In the genomic region with DNA sequence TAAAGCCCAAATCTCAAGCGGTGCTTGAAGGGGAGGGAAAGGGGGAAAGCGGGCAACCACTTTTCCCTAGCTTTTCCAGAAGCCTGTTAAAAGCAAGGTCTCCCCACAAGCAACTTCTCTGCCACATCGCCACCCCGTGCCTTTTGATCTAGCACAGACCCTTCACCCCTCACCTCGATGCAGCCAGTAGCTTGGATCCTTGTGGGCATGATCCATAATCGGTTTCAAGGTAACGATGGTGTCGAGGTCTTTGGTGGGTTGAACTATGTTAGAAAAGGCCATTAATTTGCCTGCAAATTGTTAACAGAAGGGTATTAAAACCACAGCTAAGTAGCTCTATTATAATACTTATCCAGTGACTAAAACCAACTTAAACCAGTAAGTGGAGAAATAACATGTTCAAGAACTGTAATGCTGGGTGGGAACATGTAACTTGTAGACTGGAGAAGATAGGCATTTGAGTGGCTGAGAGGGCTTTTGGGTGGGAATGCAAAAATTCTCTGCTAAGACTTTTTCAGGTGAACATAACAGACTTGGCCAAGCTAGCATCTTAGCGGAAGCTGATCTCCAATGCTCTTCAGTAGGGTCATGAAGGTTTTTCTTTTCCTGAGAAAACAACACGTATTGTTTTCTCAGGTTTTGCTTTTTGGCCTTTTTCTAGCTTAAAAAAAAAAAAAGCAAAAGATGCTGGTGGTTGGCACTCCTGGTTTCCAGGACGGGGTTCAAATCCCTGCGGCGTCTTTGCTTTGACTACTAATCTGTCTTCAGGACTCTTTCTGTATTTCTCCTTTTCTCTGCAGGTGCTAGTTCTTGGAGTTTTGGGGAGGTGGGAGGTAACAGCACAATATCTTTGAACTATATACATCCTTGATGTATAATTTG, we compare ENCODE assay signal across 8 cellular contexts. TPM values are rescaled to one million over a fixed set of nuclear protein-coding genes. Genes with fewer than 3 reads are reported as not detected.
DNase-seq lines count a peak whose midpoint lies in the region; ATAC-seq and TF ChIP-seq lines count a peak whose summit lies in the region.

No MANE protein-coding gene starts in this region.

- H3K27me3 ChIP-seq in GM23338 (ENCODE audit: insufficient read depth), result no peaks in the 10 kb centered on the region
- H3K27me3 ChIP-seq in heart right ventricle, result no peaks in the 10 kb centered on the region
- no peaks in the 10 kb centered on the region for H3K27me3 ChIP-seq in skeletal muscle tissue (ENCODE audit: control insufficient read depth in 3 of 3, insufficient read depth in 3 of 3, low read length in 3 of 3)

- H3K4me1 ChIP-seq in GM23338 (ENCODE audit: insufficient read depth), result peaks cover 25% of the 10 kb centered on the region
- H3K4me1 ChIP-seq in heart right ventricle, result peaks cover 3 to 52% (median 43%) of the 10 kb centered on the region in 9 donors
- peaks cover 23 to 37% (median 32%) of the 10 kb centered on the region in 3 donors for H3K4me1 ChIP-seq in skeletal muscle tissue (ENCODE audit: control insufficient read depth in 3 of 3, insufficient read depth in 3 of 3, low read length in 3 of 3)

- H3K79me2 ChIP-seq in GM23338 (replicated peaks; ENCODE audit: insufficient read depth), result peaks cover 57% of the 10 kb centered on the region

- peaks cover 48% of the 10 kb centered on the region for H4K20me1 ChIP-seq in GM23338 (replicated peaks; ENCODE audit: insufficient read depth)

- peaks cover 66% of the 10 kb centered on the region for H3F3A ChIP-seq in GM23338 (replicated peaks; ENCODE audit: low read depth)

- H3K9me3 Mint-ChIP-seq in GM23338, result peaks cover 15% of the 10 kb centered on the region; the same call in 2 of the 3 replicates

- no peaks in the 10 kb centered on the region for H3K9me2 ChIP-seq in GM23338 (ENCODE audit: insufficient read depth)

- 13 to 14% methylated on average over 13 of the region's 13 CpGs for WGBS in heart right ventricle, 2 donors

- H3K36me3 Mint-ChIP-seq in GM23338 (ENCODE audit: low read depth), result no peaks in the 10 kb centered on the region; the same call in 2 of the 3 replicates

- peak overlapping the region; percentile 97 to 99 (median 99) for H3K9ac ChIP-seq in skeletal muscle tissue (ENCODE audit: low read depth in 1 of 3, low read length in 3 of 3)

- peaks cover 59% of the 10 kb centered on the region for H3K27me3 Mint-ChIP-seq in GM23338 (ENCODE audit: insufficient read depth, low read depth, poor library complexity)

- H2AFZ ChIP-seq in GM23338, result no peak overlapping the region

- H3K4me3 ChIP-seq in GM23338 (peak overlapping the region; percentile 65), heart right ventricle (peak overlapping the region; percentile 68 to 88 (median 84)), skeletal muscle tissue (ENCODE audit: low read length in 3 of 3) (peak overlapping the region; percentile 94 to 98 (median 95))

- intact Hi-C loops in heart right ventricle (cut with DNase I), result loop anchor here in 5 of 10 donors (2.0 to 5.0 kb wide), 5 partner anchors 33 to 123 kb away; partner anchors contain the start of gene SLC25A45 (in 1 of the 5)

- H3K9me3 ChIP-seq in heart right ventricle (no peaks in the 10 kb centered on the region), skeletal muscle tissue (ENCODE audit: control insufficient read depth in 3 of 3, low read length in 3 of 3) (no peaks in the 10 kb centered on the region)

- peaks cover 40% of the 10 kb centered on the region for H3K4me1 Mint-ChIP-seq in GM23338

- no peak for DNase-seq in GM23338 (ENCODE audit: low spot score)
- DNase-seq in SW480 (ENCODE audit: low spot score), result peak; percentile 43
- DNase-seq in heart right ventricle, result no peak
- DNase-seq in effector CD8-positive, alpha-beta T cell (lab: John Stamatoyannopoulos, UW), result no peak
- DNase-seq in left lobe of liver (ENCODE audit: low spot score), result no peak
- DNase-seq in SIG-M5 (lab: John Stamatoyannopoulos, UW), result no peak

- H3K27ac Mint-ChIP-seq in GM23338, result no peak overlapping the region

- TF ChIP-seq CTCF in GM23338 (conservative IDR thresholded peaks at IDR 0.05; ENCODE audit: low read depth in 2 of 2) (no peak), heart right ventricle (IDR thresholded peaks at IDR 0.05) (no peak)

- H3K4me3 Mint-ChIP-seq in GM23338, result no peak overlapping the region; the same call in 2 of the 3 replicates

- H3K27ac ChIP-seq in GM23338 (ENCODE audit: low read depth) (peak overlapping the region; percentile 34), heart right ventricle (peak overlapping the region; percentile 45 to 100 (median 99)), skeletal muscle tissue (ENCODE audit: low read depth, low read length) (peak overlapping the region; percentile 100)

- peaks cover 56% of the 10 kb centered on the region for H3K36me3 ChIP-seq in GM23338 (ENCODE audit: insufficient read depth)
- H3K36me3 ChIP-seq in heart right ventricle, result peaks cover 0 to 64% (median 47%) of the 10 kb centered on the region in 9 donors
- peaks cover 54 to 56% (median 55%) of the 10 kb centered on the region in 3 donors for H3K36me3 ChIP-seq in skeletal muscle tissue (ENCODE audit: control insufficient read depth in 3 of 3, insufficient read depth in 3 of 3, low read length in 3 of 3)

- H3K4me2 ChIP-seq in GM23338, result peak overlapping the region; percentile 84; the same call in 1 of the 2 replicates

- ATAC-seq in GM23338, result no peak
- no peak for ATAC-seq in heart right ventricle
- ATAC-seq in left lobe of liver, result no peak
- ATAC-seq in GM18873 (IDR thresholded peaks at IDR 0.05; ENCODE audit: low FRiP score, unreplicated experiment), result no peak

TF ChIP-seq in GM23338, 12 proteins besides CTCF, POLR2A, EP300 and RAD21:
- TF ChIP-seq, protein P1, sequence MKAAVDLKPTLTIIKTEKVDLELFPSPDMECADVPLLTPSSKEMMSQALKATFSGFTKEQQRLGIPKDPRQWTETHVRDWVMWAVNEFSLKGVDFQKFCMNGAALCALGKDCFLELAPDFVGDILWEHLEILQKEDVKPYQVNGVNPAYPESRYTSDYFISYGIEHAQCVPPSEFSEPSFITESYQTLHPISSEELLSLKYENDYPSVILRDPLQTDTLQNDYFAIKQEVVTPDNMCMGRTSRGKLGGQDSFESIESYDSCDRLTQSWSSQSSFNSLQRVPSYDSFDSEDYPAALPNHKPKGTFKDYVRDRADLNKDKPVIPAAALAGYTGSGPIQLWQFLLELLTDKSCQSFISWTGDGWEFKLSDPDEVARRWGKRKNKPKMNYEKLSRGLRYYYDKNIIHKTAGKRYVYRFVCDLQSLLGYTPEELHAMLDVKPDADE (IDR thresholded peaks at IDR 0.05), result no peak
- peak; percentile 40; the same call in 1 of the 2 replicates for TF ChIP-seq POLR2AphosphoS5 (IDR thresholded peaks at IDR 0.05; ENCODE audit: low read depth)

RNA-seq across cellular contexts. Expression of gene MALAT1, which starts 6.8 kb away (rescaled TPM):
- total RNA-seq in GM23338 (2014; rRNA removed; shearing (Covaris generic)), result 1,789 and 2,206 TPM in 2 replicates
- polyA plus RNA-seq in GM23338 (2016; fragmentation: Nextera tagmentation; extraction: Ambion mirVana) (4,618 and 6,020 TPM in 2 replicates), heart right ventricle (1,000 to 10,000 TPM in 1 of 2 donors, 100 to 1,000 TPM in 1; 205 to 8,339 TPM)
- total RNA-seq in heart right ventricle (1,000 to 10,000 TPM; 4,742 to 8,462 (median 5,956) TPM), skeletal muscle tissue (7,794 TPM), left lobe of liver (2,761 TPM)

RNA-seq across cellular contexts. Expression of gene SCYL1, which starts 19.2 kb away (rescaled TPM):
- 55.1 and 66.1 TPM in 2 replicates for total RNA-seq in GM23338 (2014; rRNA removed; shearing (Covaris generic))
- polyA plus RNA-seq in GM23338 (2016; fragmentation: Nextera tagmentation; extraction: Ambion mirVana) (52.7 and 61.7 TPM in 2 replicates), heart right ventricle (100 to 1,000 TPM in 1 of 2 donors, 10 to 100 TPM in 1; 90.0 to 130 TPM)
- total RNA-seq in heart right ventricle (10 to 100 TPM; 47.4 to 66.9 (median 55.6) TPM), skeletal muscle tissue (36.0 TPM), left lobe of liver (67.6 TPM)

RNA-seq across cellular contexts. Expression of gene LTBP3, which starts 52.5 kb away (rescaled TPM):
- 29.2 and 29.8 TPM in 2 replicates for total RNA-seq in GM23338 (2014; rRNA removed; shearing (Covaris generic))
- 9.5 and 11.9 TPM in 2 replicates for polyA plus RNA-seq in GM23338 (2016; fragmentation: Nextera tagmentation; extraction: Ambion mirVana)
- 10 to 100 TPM; 54.4 to 92.5 (median 72.8) TPM for total RNA-seq in heart right ventricle
- 10 to 100 TPM; 42.7 to 79.7 TPM for polyA plus RNA-seq in heart right ventricle
- 32.9 TPM for total RNA-seq in skeletal muscle tissue
- total RNA-seq in left lobe of liver, result 42.3 TPM

Comparison
In these comparisons a context has a peak if more than half of its experiments do, and no peak if none do; other contexts are left out.
1. H3K27ac ChIP-seq: peak in every context shown above with its lines; median percentile 100 in skeletal muscle tissue; 99 in heart right ventricle; 34 in GM23338.